Comparison of ENCODE assay signal across 18 cellular contexts in genomic region chr2:38862481-38862880, GRCh38. TPM values are rescaled to one million over a fixed set of nuclear protein-coding genes. Genes with fewer than 3 reads are reported as not detected.
DNase-seq lines count a peak whose midpoint lies in the region; ATAC-seq and TF ChIP-seq lines count a peak whose summit lies in the region.
"Had no signal": no experiment of that assay in that cellular context is flagged by ENCODE, and none has a peak within 500 bp of the region (broad histone marks: within the 10 kb centered on the region; RNA-seq: fewer than 3 reads in every experiment).

No MANE protein-coding gene starts in this region.

- H2AFZ ChIP-seq in hepatocyte = no peak overlapping the region
- H2AFZ ChIP-seq: GM23338 had no signal

- TF ChIP-seq CTCF in 22Rv1 (IDR thresholded peaks at IDR 0.05) = no peak
- no peak for TF ChIP-seq CTCF in VCaP (conservative IDR thresholded peaks at IDR 0.05)
- TF ChIP-seq CTCF in hepatocyte (IDR thresholded peaks at IDR 0.05; ENCODE audit: poor library complexity) = no peak
- TF ChIP-seq CTCF in nephron (IDR thresholded peaks at IDR 0.05; ENCODE audit: unreplicated experiment in 3 of 3) = no peak

- no peaks in the 10 kb centered on the region for H3K27me3 ChIP-seq in hepatocyte
- H3K27me3 ChIP-seq: BLaER1 treated with 17β-estradiol and CSF1 and Interleukin-3, amounts not matched to agents 10 nM and 100 nM had no signal

- H3K9me3 ChIP-seq in hepatocyte (ENCODE audit: low read depth) = no peaks in the 10 kb centered on the region

- H3K4me1 ChIP-seq in hepatocyte (ENCODE audit: insufficient read depth) = peaks cover 9% of the 10 kb centered on the region

- H3K4me3 ChIP-seq in hepatocyte = no peak overlapping the region
- H3K4me3 ChIP-seq: BLaER1 treated with 17β-estradiol and CSF1 and Interleukin-3, amounts not matched to agents 10 nM and 100 nM; GM23338 had no signal

- ATAC-seq in HG03565 (IDR thresholded peaks at IDR 0.05; ENCODE audit: unreplicated experiment) = no peak
- ATAC-seq in GM21723 (IDR thresholded peaks at IDR 0.05; ENCODE audit: unreplicated experiment) = no peak
- ATAC-seq: GM23338, HepG2 had no signal

- H4K20me1 ChIP-seq in hepatocyte (ENCODE audit: insufficient read depth, poor library complexity, severe bottlenecking) = no peaks in the 10 kb centered on the region
- H4K20me1 ChIP-seq: BLaER1 treated with 17β-estradiol and CSF1 and Interleukin-3, amounts not matched to agents 10 nM and 100 nM had no signal

- H3K36me3 ChIP-seq in hepatocyte (replicated peaks; ENCODE audit: insufficient read depth, low read depth) = no peaks in the 10 kb centered on the region

- H3K36me3 Mint-ChIP-seq in nephron (ENCODE audit: low read depth) = peaks cover 63% of the 10 kb centered on the region

- H3K27ac ChIP-seq in 22Rv1 (peak overlapping the region; percentile 17; the same call in 1 of the 2 replicates), VCaP (peak overlapping the region; percentile 54), hepatocyte (peak overlapping the region; percentile 35)
- H3K27ac ChIP-seq: BLaER1 treated with 17β-estradiol and CSF1 and Interleukin-3, amounts not matched to agents 10 nM and 100 nM had no signal

- H3K9me3 Mint-ChIP-seq in nephron = peaks cover 2% of the 10 kb centered on the region
- H3K9me3 Mint-ChIP-seq: CD8-positive, alpha-beta T cell; GM23338; IgD-negative memory B cell had no signal

- no peak overlapping the region for H3K4me3 Mint-ChIP-seq in nephron
- H3K4me3 Mint-ChIP-seq: B cell; CD8-positive, alpha-beta T cell; GM23338; IgD-negative memory B cell had no signal

- H3K4me1 Mint-ChIP-seq in nephron = no peaks in the 10 kb centered on the region
- H3K4me1 Mint-ChIP-seq: B cell, GM23338 had no signal

- H3K4me2 ChIP-seq in hepatocyte = peak overlapping the region; percentile 46
- H3K4me2 ChIP-seq: BLaER1 treated with 17β-estradiol and CSF1 and Interleukin-3, amounts not matched to agents 10 nM and 100 nM; GM23338 had no signal

- no peaks in the 10 kb centered on the region for H3K9me2 ChIP-seq in hepatocyte (replicated peaks; ENCODE audit: insufficient read depth)

- H3K27me3 Mint-ChIP-seq in nephron (ENCODE audit: low read depth) = no peaks in the 10 kb centered on the region
- H3K27me3 Mint-ChIP-seq: B cell, IgD-negative memory B cell had no signal

- DNase-seq in hepatocyte (ENCODE audit: low spot score) = no peak
- no peak for DNase-seq in hypothalamus (lab: John Stamatoyannopoulos, UW)
- DNase-seq: 8988T; CD8-positive, alpha-beta T cell; DMS 273 treated with DMSO at 0.1 percent for 48 hours; DMS53; DND-41; HCEC 1CT had no signal

- H3K27ac Mint-ChIP-seq in nephron = peak overlapping the region in 2 of 3 experiments; percentile 60 to 78
- H3K27ac Mint-ChIP-seq: B cell; CD8-positive, alpha-beta T cell; GM23338; IgD-negative memory B cell had no signal

- H3K79me2 ChIP-seq in hepatocyte = no peaks in the 10 kb centered on the region

RNA-seq across cellular contexts. Expression of gene DHX57, which starts 13.3 kb away (rescaled TPM):
- total RNA-seq in hepatocyte = 16.1 and 19.4 TPM in 2 replicates
- polyA plus RNA-seq in hepatocyte = 7.0 and 7.8 TPM in 2 replicates

RNA-seq across cellular contexts. Expression of gene MORN2, which starts 13.3 kb away (rescaled TPM):
- total RNA-seq in hepatocyte = 19.3 and 24.6 TPM in 2 replicates
- polyA plus RNA-seq in hepatocyte = 20.3 and 26.4 TPM in 2 replicates

RNA-seq across cellular contexts. Expression of gene ARHGEF33, which starts 27.2 kb away (rescaled TPM):
- total RNA-seq in hepatocyte = 0.12 and 0.27 TPM in 2 replicates
- 0.31 and 0.62 TPM in 2 replicates for polyA plus RNA-seq in hepatocyte
- total RNA-seq: CD8-positive, alpha-beta T cell; HepG2 had no signal
- polyA plus RNA-seq: IgD-negative memory B cell had no signal
